Comparison of ENCODE assay signal across 16 cellular contexts in the genomic region with DNA sequence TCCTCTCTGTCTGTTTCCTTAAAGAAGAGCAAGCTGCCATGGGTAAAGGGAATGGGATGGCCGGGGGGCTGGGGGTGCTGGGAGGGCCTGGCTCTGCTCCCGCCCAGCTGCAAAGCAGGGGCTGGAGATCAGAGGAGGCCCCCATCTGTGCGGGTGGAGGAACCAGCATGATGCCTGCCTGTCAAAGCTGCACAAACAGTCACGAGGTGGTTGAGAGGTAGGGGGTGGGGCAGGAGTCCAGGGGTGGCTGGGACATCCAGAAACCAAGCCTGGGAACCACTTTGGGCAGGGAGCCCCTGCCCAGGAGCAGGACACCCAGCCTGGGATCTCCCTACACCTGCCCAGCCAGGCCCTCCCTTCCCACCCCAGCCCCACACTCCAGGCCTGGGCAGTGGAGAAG. TPM values are rescaled to one million over a fixed set of nuclear protein-coding genes. Genes with fewer than 3 reads are reported as not detected.
"Had no signal": no experiment of that assay in that cellular context is flagged by ENCODE, and none has a peak within 500 bp of the region (broad histone marks: within the 10 kb centered on the region; RNA-seq: fewer than 3 reads in every experiment).

No MANE protein-coding gene starts in this region.

- ATAC-seq: activated CD4-positive, CD25-positive, alpha-beta regulatory T cell treated with anti-CD3 and anti-CD28 coated beads, Interleukin-2, amount 50 U/mL, for 24 hours; left lobe of liver; natural killer cell treated with Interleukin-12 subunit alpha and Interleukin-12 subunit beta and Interleukin-15 and Interleukin-18, amount 100 ng/mL, for 72 hours; right lobe of liver had no signal

- H3K9me3 Mint-ChIP-seq: activated naive CD8-positive, alpha-beta T cell treated with anti-CD3 and anti-CD28 coated beads for 36 hours; activated T-helper 1 cell treated with anti-CD3 and anti-CD28 coated beads, Interleukin-12 subunit alpha, Interleukin-12 subunit beta, Interleukin-2, Interleukin-4 antibody, amounts not matched to agents 30 ng/mL and 10 ng/mL and 1 ng/mL, durations not matched to agents 14 hours and 24 hours and 36 hours; natural killer cell treated with Interleukin-12 subunit alpha and Interleukin-12 subunit beta and Interleukin-15 and Interleukin-18, amount 100 ng/mL, for 72 hours had no signal

- H3K9me3 ChIP-seq: breast epithelium, prostate gland, right lobe of liver, spleen, tibial nerve had no signal

- H3K27ac Mint-ChIP-seq: activated naive CD8-positive, alpha-beta T cell treated with anti-CD3 and anti-CD28 coated beads for 36 hours; activated T-helper 1 cell treated with anti-CD3 and anti-CD28 coated beads, Interleukin-12 subunit alpha, Interleukin-12 subunit beta, Interleukin-2, Interleukin-4 antibody, amounts not matched to agents 30 ng/mL and 10 ng/mL and 1 ng/mL, durations not matched to agents 14 hours and 24 hours and 36 hours had no signal

- H3K4me1 ChIP-seq: prostate gland, right lobe of liver had no signal

- H3K36me3 ChIP-seq: breast epithelium had no signal

- DNase-seq: activated naive CD8-positive, alpha-beta T cell treated with anti-CD3 and anti-CD28 coated beads for 36 hours; erythroblast; mesendoderm; right lobe of liver; spleen; stimulated activated CD4-positive, alpha-beta T cell treated with anti-CD3 and anti-CD28 coated beads, Interleukin-2, amount 100 ng/mL, for 24 hours; T-helper 1 cell; T1000 had no signal

- H3K4me3 Mint-ChIP-seq: activated naive CD8-positive, alpha-beta T cell treated with anti-CD3 and anti-CD28 coated beads for 36 hours; activated T-helper 1 cell treated with anti-CD3 and anti-CD28 coated beads, Interleukin-12 subunit alpha, Interleukin-12 subunit beta, Interleukin-2, Interleukin-4 antibody, amounts not matched to agents 30 ng/mL and 10 ng/mL and 1 ng/mL, durations not matched to agents 14 hours and 24 hours and 36 hours; natural killer cell treated with Interleukin-12 subunit alpha and Interleukin-12 subunit beta and Interleukin-15 and Interleukin-18, amount 100 ng/mL, for 72 hours had no signal

- H3K27me3 Mint-ChIP-seq: activated naive CD8-positive, alpha-beta T cell treated with anti-CD3 and anti-CD28 coated beads for 36 hours; natural killer cell treated with Interleukin-12 subunit alpha and Interleukin-12 subunit beta and Interleukin-15 and Interleukin-18, amount 100 ng/mL, for 72 hours had no signal

- H3K27me3 ChIP-seq: breast epithelium, hepatocyte, right lobe of liver, spleen, tibial nerve had no signal

- H3K27ac ChIP-seq: breast epithelium, hepatocyte, prostate gland, right lobe of liver, spleen had no signal

- H3K4me3 ChIP-seq: breast epithelium, hepatocyte, prostate gland, right lobe of liver, spleen, tibial nerve had no signal

RNA-seq across cellular contexts. Expression of gene PM20D1, which starts 49.5 kb away (rescaled TPM):
- total RNA-seq: hepatocyte, prostate gland had no signal
